ENCODE assay signal across 1 cellular context in genomic region chr10:123808873-123809272, GRCh38.
A peak's percentile ranks its signal among the peaks of the same experiment; 100 is the strongest.
TF ChIP-seq lines count a peak whose summit lies in the region.

No MANE protein-coding gene starts in this region.

TF ChIP-seq in K562, 482 proteins besides CTCF, POLR2A, EP300 and RAD21 (continued from another document):
- no peak for TF ChIP-seq POLR2H (tag; IDR thresholded peaks at IDR 0.05; ENCODE audit: low read depth)
- TF ChIP-seq ZSCAN32 (CRISPR knock-in tag; IDR thresholded peaks at IDR 0.05) = no peak
- TF ChIP-seq OTX1 (CRISPR knock-in tag; IDR thresholded peaks at IDR 0.05) = no peak
- no peak for TF ChIP-seq RAD51 (IDR thresholded peaks at IDR 0.05; ENCODE audit: borderline replicate concordance, low read depth)
- TF ChIP-seq FOSL1 (tag; conservative IDR thresholded peaks at IDR 0.05) = peak; percentile 74
- no peak for TF ChIP-seq ZNF830 (CRISPR knock-in tag; IDR thresholded peaks at IDR 0.05)
- TF ChIP-seq KAT7 (CRISPR knock-in tag; IDR thresholded peaks at IDR 0.05; ENCODE audit: borderline replicate concordance) = no peak
- TF ChIP-seq ATF3 (IDR thresholded peaks at IDR 0.05) = no peak
- TF ChIP-seq ATF3 (CRISPR knock-in tag; conservative IDR thresholded peaks at IDR 0.05) = no peak
- no peak for TF ChIP-seq ZC3H4 (CRISPR knock-in tag; IDR thresholded peaks at IDR 0.05; ENCODE audit: borderline replicate concordance)
- TF ChIP-seq CEBPG (CRISPR knock-in tag; IDR thresholded peaks at IDR 0.05) = no peak
- peak in 1 of 2 experiments; percentile 33; a peak in 1 of 4 replicates for TF ChIP-seq CEBPG (tag; conservative IDR thresholded peaks at IDR 0.05 in 1 of 2, IDR thresholded peaks at IDR 0.05 in 1 of 2)
- no peak for TF ChIP-seq FOXM1 (IDR thresholded peaks at IDR 0.05; ENCODE audit: low read depth)
- TF ChIP-seq FOXM1 (CRISPR knock-in tag; IDR thresholded peaks at IDR 0.05; ENCODE audit: low read depth) = no peak
